ENCODE assay signal across 27 cellular contexts in the genomic region with DNA sequence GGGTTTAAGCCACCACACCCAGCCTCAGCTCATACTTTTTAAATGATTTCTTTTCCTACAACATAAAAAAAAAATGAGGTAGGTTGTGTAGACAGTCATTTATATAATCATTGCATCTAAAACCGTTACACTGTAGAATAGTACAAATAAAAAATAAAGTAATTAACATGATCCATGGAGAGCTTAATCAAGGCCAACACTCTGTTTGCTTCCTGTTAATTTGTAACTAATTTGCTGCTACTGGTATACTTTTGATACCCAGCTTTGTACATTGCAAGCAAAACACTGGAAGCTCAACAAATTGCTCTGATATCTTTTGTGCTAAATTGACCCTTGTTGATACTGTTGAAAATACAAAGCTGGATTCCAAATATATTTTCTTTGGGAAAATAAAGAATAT.
"Had no signal": no experiment of that assay in that cellular context is flagged by ENCODE, and none has a peak within 500 bp of the region (broad histone marks: within the 10 kb centered on the region; RNA-seq: fewer than 3 reads in every experiment).

No MANE protein-coding gene starts in this region.

- ATAC-seq: activated CD4-positive, CD25-positive, alpha-beta regulatory T cell treated with anti-CD3 and anti-CD28 coated beads, Interleukin-2, amount 50 U/mL, for 24 hours; activated CD8-positive, alpha-beta T cell treated with anti-CD3 and anti-CD28 coated beads, Interleukin-2, amount 10 ng/mL, durations not matched to agents 7 days and 5 days; Panc1; Right ventricle myocardium inferior had no signal

- H3K36me3 ChIP-seq: adrenal gland, breast epithelium, MG63, WERI-Rb-1 had no signal

- H3K4me1 ChIP-seq: adrenal gland, breast epithelium had no signal

- DNase-seq: activated CD4-positive, alpha-beta T cell treated with anti-CD3 and anti-CD28 coated beads for 4 hours; activated CD4-positive, alpha-beta T cell treated with anti-CD3 and anti-CD28 coated beads, Interleukin-2, amount 50 U/mL, for 4 hours; activated CD8-positive, alpha-beta memory T cell treated with anti-CD3 and anti-CD28 coated beads, Interleukin-2, amount 50 U/mL, for 48 hours; activated CD8-positive, alpha-beta T cell treated with anti-CD3 and anti-CD28 coated beads, Interleukin-2, amount 10 ng/mL, durations not matched to agents 7 days and 5 days; activated naive CD4-positive, alpha-beta T cell treated with anti-CD3 and anti-CD28 coated beads, Interleukin-2, amount 50 U/mL, for 16 hours; activated naive CD8-positive, alpha-beta T cell treated with anti-CD3 and anti-CD28 coated beads, Interleukin-2, amount 10 ng/mL, durations not matched to agents 7 days and 5 days; activated T-cell treated with anti-CD3 and anti-CD28 coated beads, Interleukin-2, amount 50 U/mL, for 1 hour; adrenal gland; central memory CD4-positive, alpha-beta T cell; MG63; MV-4-11; NCI-H1092 treated with DMSO at 0.1 percent for 48 hours; NCI-H1417 treated with DMSO at 0.1 percent for 48 hours; NCI-H1694; NCI-H2029; NCI-H2107; NCI-H345; NCI-H510A; NCI-H526 treated with DMSO at 0.1 percent for 48 hours; RPMI8226; T-helper 1 cell; WERI-Rb-1 had no signal

- H3K27me3 ChIP-seq: adrenal gland, breast epithelium, MG63 had no signal

- H3K9me3 ChIP-seq: adrenal gland, breast epithelium, MG63 had no signal

- H3K4me3 ChIP-seq: adrenal gland, breast epithelium, MG63, SK-N-MC had no signal

- H3K27ac ChIP-seq: adrenal gland, breast epithelium, SK-N-MC, WERI-Rb-1 had no signal
